In the genomic region with DNA sequence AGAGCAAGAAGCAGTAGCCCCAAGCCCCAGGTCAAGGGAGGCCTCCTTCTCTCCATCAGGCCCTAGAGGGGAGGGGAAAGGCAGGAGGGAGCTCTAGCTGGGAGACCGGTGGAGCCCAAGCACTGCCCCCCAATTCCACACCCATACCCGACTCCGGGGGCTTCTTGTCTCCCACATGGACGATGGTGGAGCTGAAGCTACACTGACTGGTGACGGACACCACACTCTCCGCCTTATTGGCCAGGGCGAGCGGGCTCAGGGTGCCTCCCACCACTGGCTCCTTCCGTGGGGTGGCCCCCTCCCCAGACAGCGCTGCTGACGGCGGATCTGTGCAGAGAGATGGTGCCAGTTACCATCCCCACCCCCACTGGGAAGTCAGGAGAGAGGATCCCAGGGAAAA, we compare ENCODE assay signal across 26 cellular contexts. TPM values are rescaled to one million over a fixed set of nuclear protein-coding genes. Genes with fewer than 3 reads are reported as not detected.
DNase-seq lines count a peak whose midpoint lies in the region; ATAC-seq and TF ChIP-seq lines count a peak whose summit lies in the region.
"Had no signal": no experiment of that assay in that cellular context is flagged by ENCODE, and none has a peak within 500 bp of the region (broad histone marks: within the 10 kb centered on the region; RNA-seq: fewer than 3 reads in every experiment).

No MANE protein-coding gene starts in this region.

- no peaks in the 10 kb centered on the region for H3K9me3 Mint-ChIP-seq in activated naive CD8-positive, alpha-beta T cell treated with anti-CD3 and anti-CD28 coated beads for 36 hours
- no peaks in the 10 kb centered on the region for H3K9me3 Mint-ChIP-seq in activated naive CD8-positive, alpha-beta T cell treated with anti-CD3 and anti-CD28 coated beads, Interleukin-2, amount 50 U/mL, for 24 hours
- H3K9me3 Mint-ChIP-seq in neural crest cell = no peaks in the 10 kb centered on the region
- no peaks in the 10 kb centered on the region for H3K9me3 Mint-ChIP-seq in activated T-cell treated with anti-CD3 and anti-CD28 coated beads, Interleukin-2, amount 50 U/mL, for 24 hours
- H3K9me3 Mint-ChIP-seq in endothelial cell (ENCODE audit: unreplicated experiment) = no peaks in the 10 kb centered on the region
- H3K9me3 Mint-ChIP-seq: activated naive CD4-positive, alpha-beta T cell treated with anti-CD3 and anti-CD28 coated beads, Interleukin-2, amount 10 ng/mL, durations not matched to agents 7 days and 5 days; activated T-cell treated with anti-CD3 and anti-CD28 coated beads, Interleukin-2, amount 50 U/mL, for 4 hours; mesothelial cell of epicardium; naive thymus-derived CD8-positive, alpha-beta T cell had no signal

- no peak for TF ChIP-seq POLR2A in transverse colon (IDR thresholded peaks at IDR 0.05)

- no peak for TF ChIP-seq EP300 in transverse colon (IDR thresholded peaks at IDR 0.05; ENCODE audit: low read depth)

- in situ Hi-C loops in transverse colon (cut with MboI; ENCODE audit: low pct_ligation_motif_present in 1 of 4, low pct_unique_long_range_greater_than_20kb in 1 of 4, low sequenced_read_pairs in 3 of 4) = loop anchor here in 1 of 4 donors (25.0 kb wide), 1 partner anchor 909 kb away; a partner anchor contains a TSS

- H3K36me3 ChIP-seq in ascending aorta (peaks cover 100% of the 10 kb centered on the region in 2 donors), transverse colon (peaks cover 0 to 97% (median 57%) of the 10 kb centered on the region in 4 donors)

- WGBS in transverse colon (ENCODE audit: low coverage in 1 of 2), 2 donors = 93 to 98% methylated on average over 8 to 12 of the region's 12 CpGs

- H3K27ac ChIP-seq in ascending aorta = peak overlapping the region; percentile 99
- H3K27ac ChIP-seq in transverse colon = peak overlapping the region in 3 of 4 donors; percentile 48 to 99 (median 54)
- H3K27ac ChIP-seq: colonic mucosa, parathyroid adenoma had no signal

- peaks cover 26% of the 10 kb centered on the region for H3K36me3 Mint-ChIP-seq in activated naive CD8-positive, alpha-beta T cell treated with anti-CD3 and anti-CD28 coated beads for 36 hours
- H3K36me3 Mint-ChIP-seq in activated naive CD8-positive, alpha-beta T cell treated with anti-CD3 and anti-CD28 coated beads, Interleukin-2, amount 50 U/mL, for 24 hours (ENCODE audit: low read depth) = peaks cover 35% of the 10 kb centered on the region
- H3K36me3 Mint-ChIP-seq in neural crest cell (ENCODE audit: low read depth) = peaks cover 4% of the 10 kb centered on the region
- H3K36me3 Mint-ChIP-seq in activated T-cell treated with anti-CD3 and anti-CD28 coated beads, Interleukin-2, amount 50 U/mL, for 24 hours (ENCODE audit: low read depth) = peaks cover 94% of the 10 kb centered on the region
- peaks cover 37% of the 10 kb centered on the region for H3K36me3 Mint-ChIP-seq in endothelial cell (ENCODE audit: low read depth, unreplicated experiment)

- peaks cover 9% of the 10 kb centered on the region for H3K4me1 Mint-ChIP-seq in activated naive CD8-positive, alpha-beta T cell treated with anti-CD3 and anti-CD28 coated beads for 36 hours
- H3K4me1 Mint-ChIP-seq in activated naive CD8-positive, alpha-beta T cell treated with anti-CD3 and anti-CD28 coated beads, Interleukin-2, amount 50 U/mL, for 24 hours = peaks cover 9% of the 10 kb centered on the region
- H3K4me1 Mint-ChIP-seq in neural crest cell (no peaks in the 10 kb centered on the region), endothelial cell (ENCODE audit: unreplicated experiment) (no peaks in the 10 kb centered on the region)
- peaks cover 14% of the 10 kb centered on the region for H3K4me1 Mint-ChIP-seq in activated T-cell treated with anti-CD3 and anti-CD28 coated beads, Interleukin-2, amount 50 U/mL, for 24 hours (ENCODE audit: low read depth)
- H3K4me1 Mint-ChIP-seq: mesothelial cell of epicardium had no signal

- intact Hi-C loops in ascending aorta (cut with DNase I) (no loop called here), transverse colon (cut with DNase I; ENCODE audit: low total_unique reads) (no loop called here)

- peaks cover 7 to 27% of the 10 kb centered on the region in 2 donors for H3K4me1 ChIP-seq in ascending aorta
- H3K4me1 ChIP-seq in transverse colon = peaks cover 0 to 11% (median 7%) of the 10 kb centered on the region in 4 donors

- no peak for TF ChIP-seq CTCF in ascending aorta (IDR thresholded peaks at IDR 0.05)
- no peak for TF ChIP-seq CTCF in neural crest cell (conservative IDR thresholded peaks at IDR 0.05)
- TF ChIP-seq CTCF in transverse colon (IDR thresholded peaks at IDR 0.05) = no peak
- no peak for TF ChIP-seq CTCF in endothelial cell (IDR thresholded peaks at IDR 0.05; ENCODE audit: unreplicated experiment)

- no peak for ATAC-seq in activated naive CD8-positive, alpha-beta T cell treated with anti-CD3 and anti-CD28 coated beads, Interleukin-2, amount 50 U/mL, for 24 hours
- ATAC-seq: activated T-cell treated with anti-CD3 and anti-CD28 coated beads, Interleukin-2, amount 50 U/mL, for 4 hours; left cardiac atrium; naive thymus-derived CD8-positive, alpha-beta T cell; sciatic nerve had no signal

- no peak overlapping the region for H3K4me3 ChIP-seq in ascending aorta
- H3K4me3 ChIP-seq in transverse colon = no peak overlapping the region
- H3K4me3 ChIP-seq: colonic mucosa had no signal

- H3K9me3 ChIP-seq in ascending aorta (no peaks in the 10 kb centered on the region), transverse colon (no peaks in the 10 kb centered on the region)
- H3K9me3 ChIP-seq: colonic mucosa had no signal

- H3K27me3 Mint-ChIP-seq in activated naive CD8-positive, alpha-beta T cell treated with anti-CD3 and anti-CD28 coated beads for 36 hours = no peaks in the 10 kb centered on the region
- H3K27me3 Mint-ChIP-seq in activated naive CD8-positive, alpha-beta T cell treated with anti-CD3 and anti-CD28 coated beads, Interleukin-2, amount 50 U/mL, for 24 hours = no peaks in the 10 kb centered on the region
- H3K27me3 Mint-ChIP-seq in neural crest cell (ENCODE audit: low read depth) (no peaks in the 10 kb centered on the region), endothelial cell (ENCODE audit: unreplicated experiment) (peaks cover 16% of the 10 kb centered on the region)
- H3K27me3 Mint-ChIP-seq in activated T-cell treated with anti-CD3 and anti-CD28 coated beads, Interleukin-2, amount 50 U/mL, for 24 hours = no peaks in the 10 kb centered on the region
- H3K27me3 Mint-ChIP-seq: activated naive CD4-positive, alpha-beta T cell treated with anti-CD3 and anti-CD28 coated beads, Interleukin-2, amount 10 ng/mL, durations not matched to agents 7 days and 5 days; naive thymus-derived CD8-positive, alpha-beta T cell had no signal

- H3K27me3 ChIP-seq in ascending aorta (no peaks in the 10 kb centered on the region), transverse colon (no peaks in the 10 kb centered on the region)
- H3K27me3 ChIP-seq: colonic mucosa had no signal

- DNase-seq in activated naive CD8-positive, alpha-beta T cell treated with anti-CD3 and anti-CD28 coated beads for 36 hours = no peak
- DNase-seq in activated naive CD8-positive, alpha-beta T cell treated with anti-CD3 and anti-CD28 coated beads, Interleukin-2, amount 50 U/mL, for 24 hours = no peak
- DNase-seq in ascending aorta (ENCODE audit: low spot score in 2 of 2) (peak in 1 of 2 donors; percentile 60), neural crest cell (ENCODE audit: low read depth, low spot score) (no peak), transverse colon (no peak), NCI-H2081 (lab: John Stamatoyannopoulos, UW) (no peak), endothelial cell (ENCODE audit: low spot score) (no peak)
- DNase-seq in activated T-cell treated with anti-CD3 and anti-CD28 coated beads, Interleukin-2, amount 50 U/mL, for 24 hours = no peak
- DNase-seq: activated CD4-positive, CD25-positive, alpha-beta regulatory T cell; activated naive CD4-positive, alpha-beta T cell treated with anti-CD3 and anti-CD28 coated beads, Interleukin-2, amount 10 ng/mL, durations not matched to agents 7 days and 5 days; activated T-cell treated with anti-CD3 and anti-CD28 coated beads, Interleukin-2, amount 50 U/mL, for 4 hours; colonic mucosa; glutamatergic neuron; GOT3; KG1; left cardiac atrium; NCI-H187; NCI-H2227 treated with DMSO at 0.1 percent for 48 hours; NCI-H774; stimulated activated CD8-positive, alpha-beta memory T cell treated with anti-CD3 and anti-CD28 coated beads, Interleukin-4, amount 100 ng/mL, for 48 hours; substantia nigra had no signal

- peak overlapping the region; percentile 8 for H3K27ac Mint-ChIP-seq in activated naive CD8-positive, alpha-beta T cell treated with anti-CD3 and anti-CD28 coated beads for 36 hours
- no peak overlapping the region for H3K27ac Mint-ChIP-seq in activated naive CD8-positive, alpha-beta T cell treated with anti-CD3 and anti-CD28 coated beads, Interleukin-2, amount 50 U/mL, for 24 hours
- no peak overlapping the region for H3K27ac Mint-ChIP-seq in neural crest cell (ENCODE audit: unreplicated experiment)
- no peak overlapping the region for H3K27ac Mint-ChIP-seq in activated T-cell treated with anti-CD3 and anti-CD28 coated beads, Interleukin-2, amount 50 U/mL, for 24 hours
- H3K27ac Mint-ChIP-seq in endothelial cell (ENCODE audit: unreplicated experiment) = no peak overlapping the region
- H3K27ac Mint-ChIP-seq: mesothelial cell of epicardium had no signal

- H3K4me3 Mint-ChIP-seq in activated naive CD8-positive, alpha-beta T cell treated with anti-CD3 and anti-CD28 coated beads for 36 hours = no peak overlapping the region
- no peak overlapping the region for H3K4me3 Mint-ChIP-seq in activated naive CD8-positive, alpha-beta T cell treated with anti-CD3 and anti-CD28 coated beads, Interleukin-2, amount 50 U/mL, for 24 hours
- H3K4me3 Mint-ChIP-seq in neural crest cell = peak overlapping the region; percentile 61
- no peak overlapping the region for H3K4me3 Mint-ChIP-seq in activated T-cell treated with anti-CD3 and anti-CD28 coated beads, Interleukin-2, amount 50 U/mL, for 24 hours
- H3K4me3 Mint-ChIP-seq in endothelial cell (ENCODE audit: unreplicated experiment) = no peak overlapping the region
- H3K4me3 Mint-ChIP-seq: activated naive CD4-positive, alpha-beta T cell treated with anti-CD3 and anti-CD28 coated beads, Interleukin-2, amount 10 ng/mL, durations not matched to agents 7 days and 5 days; activated T-cell treated with anti-CD3 and anti-CD28 coated beads, Interleukin-2, amount 50 U/mL, for 4 hours; mesothelial cell of epicardium had no signal

RNA-seq across cellular contexts. Expression of a gene that starts 6.4 kb away (rescaled TPM):
- total RNA-seq in activated naive CD8-positive, alpha-beta T cell treated with anti-CD3 and anti-CD28 coated beads for 36 hours = 10 to 100 TPM; 55.7 to 56.1 TPM
- total RNA-seq in ascending aorta = 178 TPM
- 38.3 and 51.6 TPM in 2 replicates for total RNA-seq in neural crest cell
- total RNA-seq in transverse colon = 100 to 1,000 TPM in 2 of 4 donors, 10 to 100 TPM in 2; 55.9 to 211 (median 109) TPM
- total RNA-seq in endothelial cell (ENCODE audit: unreplicated experiment) = 30.0 TPM

RNA-seq across cellular contexts. Expression of a gene that starts 16.9 kb away (rescaled TPM):
- total RNA-seq in activated naive CD8-positive, alpha-beta T cell treated with anti-CD3 and anti-CD28 coated beads for 36 hours = 10 to 100 TPM; 27.7 to 28.4 TPM
- 28.3 TPM for total RNA-seq in ascending aorta
- total RNA-seq in neural crest cell = 47.2 and 49.7 TPM in 2 replicates
- 10 to 100 TPM; 20.9 to 49.4 (median 30.1) TPM for total RNA-seq in transverse colon
- 19.8 TPM for total RNA-seq in endothelial cell (ENCODE audit: unreplicated experiment)

RNA-seq across cellular contexts. Expression of a gene that starts 21.9 kb away (rescaled TPM):
- 1 to 10 TPM; 1.9 to 2.0 TPM for total RNA-seq in activated naive CD8-positive, alpha-beta T cell treated with anti-CD3 and anti-CD28 coated beads for 36 hours
- total RNA-seq in ascending aorta = not detected
- total RNA-seq in neural crest cell = 0.41 and 0.56 TPM in 2 replicates
- total RNA-seq in transverse colon = not detected
- total RNA-seq in endothelial cell (ENCODE audit: unreplicated experiment) = 3.3 TPM
- total RNA-seq: A172, colonic mucosa had no signal

RNA-seq across cellular contexts. Expression of a gene that starts 27.5 kb away (rescaled TPM):
- total RNA-seq in activated naive CD8-positive, alpha-beta T cell treated with anti-CD3 and anti-CD28 coated beads for 36 hours = under 1 TPM in 1 of 2 experiments, not detected in 1; 0.10 TPM
- total RNA-seq in ascending aorta (not detected), neural crest cell (0.09 TPM in 1 of 2 replicates, not detected in the other), transverse colon (under 1 TPM in 1 of 4 donors, not detected in 3; 0.79 TPM), endothelial cell (ENCODE audit: unreplicated experiment) (not detected)
- total RNA-seq: A172; activated T-cell treated with anti-CD3 and anti-CD28 coated beads, Interleukin-2, amount 50 U/mL, for 4 hours; colonic mucosa; left cardiac atrium; sciatic nerve had no signal

RNA-seq across cellular contexts. Expression of a gene that starts 30.4 kb away (rescaled TPM):
- total RNA-seq in activated naive CD8-positive, alpha-beta T cell treated with anti-CD3 and anti-CD28 coated beads for 36 hours = 10 to 100 TPM; 26.0 to 26.3 TPM
- 1.6 TPM for total RNA-seq in ascending aorta
- total RNA-seq in neural crest cell = 41.4 and 45.7 TPM in 2 replicates
- total RNA-seq in transverse colon = 10 to 100 TPM in 2 of 4 donors, 1 to 10 TPM in 2; 1.5 to 74.6 (median 18.3) TPM
- 14.6 TPM for total RNA-seq in endothelial cell (ENCODE audit: unreplicated experiment)
